1 cellular context compared by ENCODE assay signal in genomic region chr11:34309970-34310369, GRCh38.
TF ChIP-seq lines count a peak whose summit lies in the region.

No MANE protein-coding gene starts in this region.

TF ChIP-seq in liver, 16 proteins besides CTCF, POLR2A, EP300 and RAD21 (continued from another document):
- TF ChIP-seq ATF3 (IDR thresholded peaks at IDR 0.05) (no peak), NR2F2 (IDR thresholded peaks at IDR 0.05) (no peak), REST (IDR thresholded peaks at IDR 0.05) (no peak), JUND (IDR thresholded peaks at IDR 0.05) (peak in 1 of 2 donors; percentile 44), TAF1 (conservative IDR thresholded peaks at IDR 0.05) (no peak), RXRA (IDR thresholded peaks at IDR 0.05) (peak; percentile 66 to 72), FOXA1 (IDR thresholded peaks at IDR 0.05) (no peak), YY1 (IDR thresholded peaks at IDR 0.05) (no peak), GABPA (IDR thresholded peaks at IDR 0.05 in 1 of 2, conservative IDR thresholded peaks at IDR 0.05 in 1 of 2) (no peak), EGR1 (IDR thresholded peaks at IDR 0.05; ENCODE audit: low read depth in 2 of 2) (no peak)
TF ChIP-seq in liver: peak in this region for 4.
